9 cellular contexts compared by ENCODE assay signal in genomic region chrX:118839334-118839958, GRCh38. TPM values are rescaled to one million over a fixed set of nuclear protein-coding genes. Genes with fewer than 3 reads are reported as not detected.
DNase-seq lines count a peak whose midpoint lies in the region; ATAC-seq lines count a peak whose summit lies in the region.
"Had no signal": no experiment of that assay in that cellular context is flagged by ENCODE, and none has a peak within 500 bp of the region (broad histone marks: within the 10 kb centered on the region; RNA-seq: fewer than 3 reads in every experiment).

No MANE protein-coding gene starts in this region.

- no peak overlapping the region for H2BK120ac ChIP-seq in mesenchymal stem cell (ENCODE audit: low read depth, low read length)

- no peak overlapping the region for H2BK5ac ChIP-seq in mesenchymal stem cell (ENCODE audit: low read depth, low read length, poor library complexity, severe bottlenecking)

- H2BK12ac ChIP-seq in mesenchymal stem cell (ENCODE audit: low read length in 2 of 2), result no peak overlapping the region

- H3K27ac ChIP-seq in mesenchymal stem cell (ENCODE audit: low read length, poor library complexity, severe bottlenecking), result no peak overlapping the region

- H3K27me3 ChIP-seq in endocrine pancreas (ENCODE audit: control insufficient read depth, insufficient read depth, low read length), result no peaks in the 10 kb centered on the region
- H3K27me3 ChIP-seq in mesenchymal stem cell (ENCODE audit: control insufficient read depth in 1 of 2, insufficient read depth in 1 of 2, low read length in 2 of 2), result peaks cover 0 to 12% of the 10 kb centered on the region in 2 experiments

- H3K14ac ChIP-seq in mesenchymal stem cell (ENCODE audit: low read length in 2 of 2), result peak overlapping the region in 1 of 2 experiments; percentile 65

- H3K9ac ChIP-seq in endocrine pancreas (ENCODE audit: control insufficient read depth, insufficient read depth, low read length) (peak overlapping the region; percentile 60), mesenchymal stem cell (ENCODE audit: low read length) (peak overlapping the region; percentile 68)

- peak overlapping the region; percentile 80 for H4K8ac ChIP-seq in mesenchymal stem cell (ENCODE audit: low read length)

- no peak for ATAC-seq in GM18519 (IDR thresholded peaks at IDR 0.05; ENCODE audit: low FRiP score, unreplicated experiment)

- H3K4ac ChIP-seq in mesenchymal stem cell (ENCODE audit: low read depth in 1 of 2, low read length in 2 of 2), result no peak overlapping the region

- DNase-seq in COLO829 (ENCODE audit: low spot score), result peak; percentile 53
- peak; percentile 14 for DNase-seq in H4 (ENCODE audit: low spot score)
- DNase-seq in NCI-H2196 treated with DMSO at 0.1 percent for 48 hours (lab: John Stamatoyannopoulos, UW; ENCODE audit: unreplicated experiment), result peak; percentile 20
- peak; percentile 32 to 33 for DNase-seq in activated CD8-positive, alpha-beta memory T cell treated with anti-CD3 and anti-CD28 coated beads for 4 hours (ENCODE audit: low read depth in 2 of 2)
- DNase-seq in mesenchymal stem cell, result peak; percentile 55
- peak; percentile 21 for DNase-seq in stimulated activated CD8-positive, alpha-beta memory T cell treated with anti-CD3 and anti-CD28 coated beads, Interleukin-12 subunit alpha, Interleukin-12 subunit beta, amount 100 ng/mL, for 1 hour (ENCODE audit: low read depth)

- no peak overlapping the region for H3K23ac ChIP-seq in mesenchymal stem cell (ENCODE audit: low read length in 2 of 2)

- H3K18ac ChIP-seq in mesenchymal stem cell (ENCODE audit: low read depth in 1 of 2, low read length in 2 of 2), result peak overlapping the region in 1 of 2 experiments; percentile 52

- H3K79me1 ChIP-seq in mesenchymal stem cell (replicated peaks; ENCODE audit: low read length, poor library complexity, severe bottlenecking), result no peaks in the 10 kb centered on the region

- no peaks in the 10 kb centered on the region for H3K4me1 ChIP-seq in endocrine pancreas (ENCODE audit: control insufficient read depth, insufficient read depth, low read length)
- peaks cover 5% of the 10 kb centered on the region for H3K4me1 ChIP-seq in mesenchymal stem cell (ENCODE audit: control insufficient read depth, insufficient read depth, low read depth, low read length)

- WGBS in mesenchymal stem cell, result 8% methylated on average over 33 of the region's 50 CpGs

- peak overlapping the region; percentile 76 for H2AFZ ChIP-seq in mesenchymal stem cell (ENCODE audit: low read depth, low read length)

- H2BK15ac ChIP-seq in mesenchymal stem cell (ENCODE audit: low read depth, poor library complexity, severe bottlenecking), result no peak overlapping the region

- peak overlapping the region; percentile 7 for H4K91ac ChIP-seq in mesenchymal stem cell (ENCODE audit: low read length)

- H3K9me3 ChIP-seq in endocrine pancreas (ENCODE audit: control insufficient read depth, low read length), result no peaks in the 10 kb centered on the region
- H3K9me3 ChIP-seq in mesenchymal stem cell (ENCODE audit: control insufficient read depth, low read length), result no peaks in the 10 kb centered on the region

- peak overlapping the region; percentile 22 for H3K4me3 ChIP-seq in endocrine pancreas (ENCODE audit: control insufficient read depth, insufficient read depth, low read length)
- peak overlapping the region; percentile 59 to 71 for H3K4me3 ChIP-seq in mesenchymal stem cell (ENCODE audit: insufficient read depth in 1 of 2, low read depth in 1 of 2, low read length in 2 of 2)

- H3K36me3 ChIP-seq in endocrine pancreas (ENCODE audit: control insufficient read depth, insufficient read depth, low read length), result no peaks in the 10 kb centered on the region
- H3K36me3 ChIP-seq in mesenchymal stem cell (ENCODE audit: control insufficient read depth in 1 of 2, insufficient read depth in 2 of 2, low read depth in 1 of 2, low read length in 2 of 2), result no peaks in the 10 kb centered on the region

- peak overlapping the region; percentile 78 for H3K4me2 ChIP-seq in mesenchymal stem cell (ENCODE audit: low read length, poor library complexity, severe bottlenecking)

- no peak overlapping the region for H2AK5ac ChIP-seq in mesenchymal stem cell (ENCODE audit: low read length, severe bottlenecking)

RNA-seq across cellular contexts. Expression of gene ZCCHC12, which starts 15.8 kb away (rescaled TPM):
- not detected in 2 replicates for total RNA-seq in H4 (2014; rRNA removed; shearing (Covaris generic))
- not detected for polyA plus RNA-seq in mesenchymal stem cell (2013, experiment 1 of 2)
- 0.01 TPM for polyA plus RNA-seq in mesenchymal stem cell (2013, experiment 2 of 2)
- total RNA-seq: T-helper 1 cell treated with Interleukin-12 subunit alpha and Interleukin-12 subunit beta and Interleukin-4 antibody, amounts not matched to agents 30 ng/mL and 1 ng/mL, for 36 hours had no signal
